In genomic region chr6:88490865-88491264, GRCh38 we compare ENCODE assay signal across 23 cellular contexts.
DNase-seq lines count a peak whose midpoint lies in the region; ATAC-seq lines count a peak whose summit lies in the region.
"Had no signal": no experiment of that assay in that cellular context is flagged by ENCODE, and none has a peak within 500 bp of the region (broad histone marks: within the 10 kb centered on the region; RNA-seq: fewer than 3 reads in every experiment).

No MANE protein-coding gene starts in this region.

- no peaks in the 10 kb centered on the region for H3K36me3 ChIP-seq in adipocyte (ENCODE audit: control insufficient read depth, insufficient read depth, low read length, severe bottlenecking)
- H3K36me3 ChIP-seq: SJSA1, thoracic aorta had no signal

- H3K9ac ChIP-seq in adipocyte (ENCODE audit: low read length): peak overlapping the region; percentile 13

- no peak for ATAC-seq in GM21619 (IDR thresholded peaks at IDR 0.05; ENCODE audit: unreplicated experiment)
- ATAC-seq: K562; stimulated activated effector memory CD8-positive, alpha-beta T cell treated with anti-CD3 and anti-CD28 coated beads, Interleukin-12 subunit alpha, Interleukin-12 subunit beta, amount 100 ng/mL, for 72 hours had no signal

- H3K9me3 ChIP-seq in adipocyte (ENCODE audit: control insufficient read depth, low read length): peaks cover 7% of the 10 kb centered on the region
- H3K9me3 ChIP-seq: SJSA1, thoracic aorta had no signal

- H3K4me3 ChIP-seq in adipocyte (ENCODE audit: low read length) (no peak overlapping the region), skeletal muscle cell (ENCODE audit: low read depth, low read length) (no peak overlapping the region)
- H3K4me3 ChIP-seq: K562, SJSA1, thoracic aorta had no signal

- DNase-seq in EL (peak; percentile 14), adipocyte (ENCODE audit: low read depth) (peak; percentile 44), fibroblast of the conjunctiva (ENCODE audit: low read depth) (peak; percentile 84), skeletal muscle cell (ENCODE audit: low read depth) (peak; percentile 54), GM19238 (ENCODE audit: insufficient read length, low spot score) (no peak), cerebellar nuclear complex (lab: John Stamatoyannopoulos, UW) (no peak), GDM1 (lab: John Stamatoyannopoulos, UW) (no peak)
- DNase-seq: activated B cell treated with CpG ODN at 0.5 μM for 24 hours; activated naive CD8-positive, alpha-beta T cell treated with anti-CD3 and anti-CD28 coated beads, Interleukin-2, amount 10 ng/mL, durations not matched to agents 7 days and 5 days; CD8-positive, alpha-beta memory T cell; DND-41; effector memory CD4-positive, alpha-beta T cell; H7; NCI-H1092; NCI-H2107; NCI-H526; stimulated activated CD4-positive, alpha-beta T cell treated with anti-CD3 and anti-CD28 coated beads, Interleukin-15, amount 100 ng/mL, for 24 hours; T-helper 2 cell had no signal

- no peaks in the 10 kb centered on the region for H3K27me3 ChIP-seq in adipocyte (replicated peaks; ENCODE audit: control insufficient read depth, insufficient read depth, low read length)
- H3K27me3 ChIP-seq: SJSA1 had no signal

- peaks cover 28% of the 10 kb centered on the region for H3K4me1 ChIP-seq in adipocyte (ENCODE audit: control insufficient read depth, insufficient read depth, low read length)
- H3K4me1 ChIP-seq: SJSA1 had no signal

Comparison
In these comparisons a context has a peak if more than half of its experiments do, and no peak if none do; other contexts are left out.
1. DNase-seq: peak in EL (single experiment), adipocyte (single experiment), fibroblast of the conjunctiva (single experiment) and skeletal muscle cell (single experiment); none in GM19238 (single experiment), cerebellar nuclear complex (0 of 2) and GDM1 (single experiment).